17 cellular contexts compared by ENCODE assay signal in the genomic region with DNA sequence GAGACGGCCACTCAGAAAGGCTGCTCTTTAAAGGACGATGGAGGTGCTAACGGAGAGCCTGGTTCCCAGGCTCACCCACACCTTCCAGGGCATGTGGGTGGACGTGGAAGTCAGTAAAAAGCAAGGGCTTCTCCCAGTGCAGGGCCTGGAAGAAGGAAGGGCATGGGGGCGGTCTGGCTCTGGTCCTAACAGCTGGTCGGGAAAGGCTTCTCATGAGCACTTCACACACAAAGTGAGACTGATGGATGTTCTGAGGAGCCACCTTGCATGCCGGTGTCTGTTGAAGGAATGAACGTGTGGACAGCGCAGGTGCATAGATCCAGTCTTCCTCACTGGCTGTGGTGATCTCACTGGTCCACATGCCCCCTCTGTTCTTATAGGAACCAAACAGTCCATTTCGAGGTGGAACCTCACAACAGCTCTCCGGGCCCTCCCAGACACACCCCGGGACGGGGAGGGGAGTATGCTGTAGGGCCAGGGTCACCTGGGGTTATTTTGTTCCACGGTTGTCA.
DNase-seq lines count a peak whose midpoint lies in the region; ATAC-seq and TF ChIP-seq lines count a peak whose summit lies in the region.
"Had no signal": no experiment of that assay in that cellular context is flagged by ENCODE, and none has a peak within 500 bp of the region (broad histone marks: within the 10 kb centered on the region; RNA-seq: fewer than 3 reads in every experiment).

No MANE protein-coding gene starts in this region.

- peaks cover 2% of the 10 kb centered on the region for H3K27me3 ChIP-seq in CD4-positive, CD25-positive, alpha-beta regulatory T cell (ENCODE audit: control insufficient read depth, insufficient read depth, low read length)
- H3K27me3 ChIP-seq in esophagus muscularis mucosa: no peaks in the 10 kb centered on the region
- H3K27me3 ChIP-seq in neural cell (ENCODE audit: insufficient read depth, low read depth, low read length): no peaks in the 10 kb centered on the region
- no peaks in the 10 kb centered on the region for H3K27me3 ChIP-seq in right cardiac atrium (ENCODE audit: control insufficient read depth, insufficient read depth)
- H3K27me3 ChIP-seq: BLaER1 had no signal

- H3K36me3 Mint-ChIP-seq in CD4-positive, CD25-positive, alpha-beta regulatory T cell: no peaks in the 10 kb centered on the region
- H3K36me3 Mint-ChIP-seq in stimulated activated effector memory CD8-positive, alpha-beta T cell treated with anti-CD3 and anti-CD28 coated beads, Interleukin-12 subunit alpha, Interleukin-12 subunit beta, amount 100 ng/mL, for 72 hours: no peaks in the 10 kb centered on the region

- no peak overlapping the region for H3K4me2 ChIP-seq in neural cell (ENCODE audit: low read length)
- H3K4me2 ChIP-seq: BLaER1 had no signal

- TF ChIP-seq POLR2A in esophagus muscularis mucosa (IDR thresholded peaks at IDR 0.05; ENCODE audit: low read depth): no peak

- TF ChIP-seq RAD21 in neural cell (conservative IDR thresholded peaks at IDR 0.05): no peak

- no peaks in the 10 kb centered on the region for H3K9me3 ChIP-seq in CD4-positive, CD25-positive, alpha-beta regulatory T cell (ENCODE audit: control insufficient read depth in 2 of 2, low read length in 2 of 2)
- no peaks in the 10 kb centered on the region for H3K9me3 ChIP-seq in esophagus muscularis mucosa
- no peaks in the 10 kb centered on the region for H3K9me3 ChIP-seq in neural cell (ENCODE audit: low read length)
- H3K9me3 ChIP-seq in right cardiac atrium (ENCODE audit: control insufficient read depth, low read length): no peaks in the 10 kb centered on the region
- H3K9me3 ChIP-seq: BLaER1 had no signal

- no peaks in the 10 kb centered on the region for H3K4me1 ChIP-seq in CD4-positive, CD25-positive, alpha-beta regulatory T cell (ENCODE audit: control insufficient read depth, insufficient read depth, low read length, poor library complexity, severe bottlenecking)
- H3K4me1 ChIP-seq in esophagus muscularis mucosa (peaks cover 0 to 5% (median 2%) of the 10 kb centered on the region in 4 donors), right cardiac atrium (ENCODE audit: control insufficient read depth, insufficient read depth, low read length) (no peaks in the 10 kb centered on the region)

- H3K27ac Mint-ChIP-seq in CD4-positive, CD25-positive, alpha-beta regulatory T cell: peak overlapping the region in 2 of 3 donors; percentile 20 to 54
- H3K27ac Mint-ChIP-seq in stimulated activated effector memory CD8-positive, alpha-beta T cell treated with anti-CD3 and anti-CD28 coated beads, Interleukin-12 subunit alpha, Interleukin-12 subunit beta, amount 100 ng/mL, for 72 hours: no peak overlapping the region
- H3K27ac Mint-ChIP-seq: CD4-positive, alpha-beta T cell had no signal

- no peaks in the 10 kb centered on the region for H3K9me3 Mint-ChIP-seq in CD4-positive, CD25-positive, alpha-beta regulatory T cell
- H3K9me3 Mint-ChIP-seq in stimulated activated effector memory CD8-positive, alpha-beta T cell treated with anti-CD3 and anti-CD28 coated beads, Interleukin-12 subunit alpha, Interleukin-12 subunit beta, amount 100 ng/mL, for 72 hours: no peaks in the 10 kb centered on the region
- H3K9me3 Mint-ChIP-seq: CD4-positive, alpha-beta T cell had no signal

- no peak for TF ChIP-seq CTCF in esophagus muscularis mucosa (IDR thresholded peaks at IDR 0.05)
- no peak for TF ChIP-seq CTCF in neural cell (IDR thresholded peaks at IDR 0.05; ENCODE audit: poor library complexity, severe bottlenecking)

- no peak overlapping the region for H3K9ac ChIP-seq in neural cell (ENCODE audit: low read length)
- H3K9ac ChIP-seq: BLaER1, GM23248 had no signal

- intact Hi-C loops in esophagus muscularis mucosa (cut with DNase I) (no loop called here), right cardiac atrium (cut with DNase I) (no loop called here)

- no peaks in the 10 kb centered on the region for H3K4me1 Mint-ChIP-seq in CD4-positive, CD25-positive, alpha-beta regulatory T cell
- H3K4me1 Mint-ChIP-seq in stimulated activated effector memory CD8-positive, alpha-beta T cell treated with anti-CD3 and anti-CD28 coated beads, Interleukin-12 subunit alpha, Interleukin-12 subunit beta, amount 100 ng/mL, for 72 hours: no peaks in the 10 kb centered on the region

- H3K27me3 Mint-ChIP-seq in CD4-positive, CD25-positive, alpha-beta regulatory T cell: peaks cover 20% of the 10 kb centered on the region
- H3K27me3 Mint-ChIP-seq: CD4-positive, alpha-beta T cell had no signal

- H3F3A ChIP-seq in neural cell (ENCODE audit: insufficient read depth, low read length, poor library complexity, severe bottlenecking): no peaks in the 10 kb centered on the region

- 67% methylated on average over 7 of the region's 14 CpGs for WGBS in esophagus muscularis mucosa
- 78% methylated on average over 14 of the region's 14 CpGs for WGBS in right cardiac atrium

- no peaks in the 10 kb centered on the region for H4K20me1 ChIP-seq in neural cell (ENCODE audit: insufficient read depth)
- H4K20me1 ChIP-seq: BLaER1 had no signal

- H3K4me3 ChIP-seq in CD4-positive, CD25-positive, alpha-beta regulatory T cell (ENCODE audit: low read depth, low read length): no peak overlapping the region
- H3K4me3 ChIP-seq in esophagus muscularis mucosa (no peak overlapping the region), neural cell (ENCODE audit: low read length) (no peak overlapping the region), right cardiac atrium (ENCODE audit: low read length) (no peak overlapping the region)
- H3K4me3 ChIP-seq: BLaER1, GM23248 had no signal

- no peak overlapping the region for H2AFZ ChIP-seq in neural cell (ENCODE audit: low read depth, low read length)
- H2AFZ ChIP-seq: GM23248 had no signal

- no peak overlapping the region for H3K4me3 Mint-ChIP-seq in CD4-positive, CD25-positive, alpha-beta regulatory T cell
- no peak overlapping the region for H3K4me3 Mint-ChIP-seq in stimulated activated effector memory CD8-positive, alpha-beta T cell treated with anti-CD3 and anti-CD28 coated beads, Interleukin-12 subunit alpha, Interleukin-12 subunit beta, amount 100 ng/mL, for 72 hours
- H3K4me3 Mint-ChIP-seq: CD4-positive, alpha-beta T cell had no signal

- no peak overlapping the region for H3K27ac ChIP-seq in CD4-positive, CD25-positive, alpha-beta regulatory T cell (ENCODE audit: insufficient read depth, low read length, poor library complexity, severe bottlenecking)
- no peak overlapping the region for H3K27ac ChIP-seq in esophagus muscularis mucosa (replicated peaks in 1 of 4)
- H3K27ac ChIP-seq in neural cell (ENCODE audit: low read length): peak overlapping the region; percentile 33
- no peak overlapping the region for H3K27ac ChIP-seq in right cardiac atrium (ENCODE audit: low read length)
- H3K27ac ChIP-seq: BLaER1, GM23248 had no signal

- no peak for ATAC-seq in CD4-positive, CD25-positive, alpha-beta regulatory T cell (ENCODE audit: low read depth in 2 of 2)
- peak; percentile 32 for ATAC-seq in stimulated activated effector memory CD8-positive, alpha-beta T cell treated with anti-CD3 and anti-CD28 coated beads, Interleukin-12 subunit alpha, Interleukin-12 subunit beta, amount 100 ng/mL, for 72 hours
- no peak for ATAC-seq in HG03439 (IDR thresholded peaks at IDR 0.05; ENCODE audit: unreplicated experiment)
- ATAC-seq in right cardiac atrium: no peak
- ATAC-seq: HCT116 had no signal

- DNase-seq in CD4-positive, CD25-positive, alpha-beta regulatory T cell: no peak
- DNase-seq in esophagus muscularis mucosa (ENCODE audit: extremely low spot score) (peak; percentile 84), DMS79 (lab: John Stamatoyannopoulos, UW) (no peak), NCI-H2029 (lab: John Stamatoyannopoulos, UW) (no peak), right cardiac atrium (no peak)
- no peak for DNase-seq in stimulated activated effector memory CD8-positive, alpha-beta T cell treated with anti-CD3 and anti-CD28 coated beads, Interleukin-12 subunit alpha, Interleukin-12 subunit beta, amount 100 ng/mL, for 72 hours (ENCODE audit: low spot score in 2 of 2)
- DNase-seq: 8988T; AML-193; Calu3; CD4-positive, alpha-beta T cell; DMS79 treated with DMSO at 0.1 percent for 48 hours; EL; GM23248 had no signal

- no peaks in the 10 kb centered on the region for H3K79me2 ChIP-seq in neural cell (replicated peaks; ENCODE audit: insufficient read depth, low read length)

- no peaks in the 10 kb centered on the region for H3K9me2 ChIP-seq in neural cell (ENCODE audit: insufficient read depth, low read length)

- no peaks in the 10 kb centered on the region for H3K36me3 ChIP-seq in CD4-positive, CD25-positive, alpha-beta regulatory T cell (ENCODE audit: control insufficient read depth, insufficient read depth, low read length)
- no peaks in the 10 kb centered on the region for H3K36me3 ChIP-seq in esophagus muscularis mucosa
- no peaks in the 10 kb centered on the region for H3K36me3 ChIP-seq in neural cell (ENCODE audit: insufficient read depth, low read length)
- H3K36me3 ChIP-seq: BLaER1 had no signal

- TF ChIP-seq EP300 in esophagus muscularis mucosa (IDR thresholded peaks at IDR 0.05) (no peak), neural cell (conservative IDR thresholded peaks at IDR 0.05; ENCODE audit: poor library complexity, severe bottlenecking) (peak; percentile 5)

TF ChIP-seq in neural cell, 6 proteins besides CTCF, POLR2A, EP300 and RAD21 (continues in another document):
- no peak for TF ChIP-seq MXI1 (conservative IDR thresholded peaks at IDR 0.05; ENCODE audit: poor library complexity, severe bottlenecking)
- no peak for TF ChIP-seq SMC3 (conservative IDR thresholded peaks at IDR 0.05; ENCODE audit: poor library complexity)
- TF ChIP-seq TAF1 (IDR thresholded peaks at IDR 0.05; ENCODE audit: low read depth): no peak
